In genomic region chrX:103376979-103377324, GRCh38 we compare ENCODE assay signal across 8 cellular contexts. TPM values are rescaled to one million over a fixed set of nuclear protein-coding genes. Genes with fewer than 3 reads are reported as not detected.
A peak's percentile ranks its signal among the peaks of the same experiment; 100 is the strongest.
DNase-seq lines count a peak whose midpoint lies in the region; ATAC-seq lines count a peak whose summit lies in the region.

No MANE protein-coding gene starts in this region.

- DNase-seq in NCI-H748 (lab: John Stamatoyannopoulos, UW; ENCODE audit: unreplicated experiment) (peak; percentile 44), NCI-H748 treated with DMSO at 0.1 percent for 48 hours (lab: John Stamatoyannopoulos, UW) (no peak), RPMI7951 (ENCODE audit: low read depth) (peak; percentile 9), MV-4-11 (lab: John Stamatoyannopoulos, UW) (no peak)
- DNase-seq in effector memory CD8-positive, alpha-beta T cell, result no peak

- no peaks in the 10 kb centered on the region for H3K36me3 ChIP-seq in mucosa of stomach (ENCODE audit: control insufficient read depth, insufficient read depth, low read length)

- no peaks in the 10 kb centered on the region for H3K9me3 Mint-ChIP-seq in effector memory CD8-positive, alpha-beta T cell

- no peaks in the 10 kb centered on the region for H3K9me3 ChIP-seq in mucosa of stomach (ENCODE audit: control insufficient read depth, low read length)

- H3K4me1 Mint-ChIP-seq in effector memory CD8-positive, alpha-beta T cell (ENCODE audit: low read depth in 2 of 2), result peaks cover 4% of the 10 kb centered on the region in 2 donors

- peaks cover 5 to 8% of the 10 kb centered on the region in 2 donors for H3K27me3 Mint-ChIP-seq in effector memory CD8-positive, alpha-beta T cell

- no peaks in the 10 kb centered on the region for H3K4me1 ChIP-seq in mucosa of stomach (ENCODE audit: control insufficient read depth, insufficient read depth, low read length)

- H3K27me3 ChIP-seq in mucosa of stomach (ENCODE audit: control insufficient read depth, insufficient read depth, low read length), result no peaks in the 10 kb centered on the region

- H3K9ac ChIP-seq in mucosa of stomach (ENCODE audit: low read length), result peak overlapping the region; percentile 62

- no peak for ATAC-seq in effector memory CD8-positive, alpha-beta T cell (replicated peaks)
- ATAC-seq in GM21423 (IDR thresholded peaks at IDR 0.05; ENCODE audit: unreplicated experiment), result no peak
- no peak for ATAC-seq in GM19328 (IDR thresholded peaks at IDR 0.05; ENCODE audit: unreplicated experiment)

- H3K36me3 Mint-ChIP-seq in effector memory CD8-positive, alpha-beta T cell (ENCODE audit: insufficient read depth), result peaks cover 3% of the 10 kb centered on the region

- peak overlapping the region; percentile 34 to 70 for H3K4me3 Mint-ChIP-seq in effector memory CD8-positive, alpha-beta T cell

- H3K4me3 ChIP-seq in mucosa of stomach (ENCODE audit: low read length), result no peak overlapping the region

- H3K27ac Mint-ChIP-seq in effector memory CD8-positive, alpha-beta T cell, result no peak overlapping the region

RNA-seq across cellular contexts. Expression of gene BEX3, which starts 0.6 kb away (rescaled TPM):
- 181 and 203 TPM in 2 replicates for total RNA-seq in RPMI7951 (2014; rRNA removed; shearing (Covaris generic))

RNA-seq across cellular contexts. Expression of gene TCEAL9, which starts 20.6 kb away (rescaled TPM):
- 105 and 114 TPM in 2 replicates for total RNA-seq in RPMI7951 (2014; rRNA removed; shearing (Covaris generic))

RNA-seq across cellular contexts. Expression of gene TCEAL7, which starts 46.9 kb away (rescaled TPM):
- total RNA-seq in RPMI7951 (2014; rRNA removed; shearing (Covaris generic)), result not detected in 2 replicates

Comparison
In these comparisons a context has a peak if more than half of its experiments do, and no peak if none do; other contexts are left out.
1. DNase-seq: peak in NCI-H748 (single experiment) and RPMI7951 (single experiment); none in NCI-H748 treated with DMSO at 0.1 percent for 48 hours (single experiment), effector memory CD8-positive, alpha-beta T cell (0 of 3) and MV-4-11 (single experiment).